Comparison of ENCODE assay signal across 26 cellular contexts in genomic region chr4:865121-865465, GRCh38. TPM values are rescaled to one million over a fixed set of nuclear protein-coding genes. Genes with fewer than 3 reads are reported as not detected.
A peak's percentile ranks its signal among the peaks of the same experiment; 100 is the strongest.
DNase-seq lines count a peak whose midpoint lies in the region; ATAC-seq, FAIRE-seq and TF ChIP-seq lines count a peak whose summit lies in the region.
"Had no signal": no experiment of that assay in that cellular context is flagged by ENCODE, and none has a peak within 500 bp of the region (broad histone marks: within the 10 kb centered on the region; RNA-seq: fewer than 3 reads in every experiment).

No MANE protein-coding gene starts in this region.

- no peak overlapping the region for H3K9ac ChIP-seq in kidney (ENCODE audit: low read length in 2 of 2)
- H3K9ac ChIP-seq: BLaER1 treated with 17β-estradiol and CSF1 and Interleukin-3, amounts not matched to agents 10 nM and 100 nM had no signal

- intact Hi-C loops in Right ventricle myocardium inferior (cut with DNase I) = no loop called here
- intact Hi-C loops in left cardiac atrium (cut with DNase I) = no loop called here
- intact Hi-C loops in right cardiac atrium (cut with DNase I) = no loop called here
- intact Hi-C loops in cardiac septum (cut with DNase I) = no loop called here
- intact Hi-C loops in kidney (cut with DNase I) = no loop called here

- no peaks in the 10 kb centered on the region for H3K4me1 ChIP-seq in right cardiac atrium (ENCODE audit: control insufficient read depth, insufficient read depth, low read length)
- no peaks in the 10 kb centered on the region for H3K4me1 ChIP-seq in kidney (ENCODE audit: control insufficient read depth in 1 of 2, insufficient read depth in 1 of 2, low read depth in 1 of 2, low read length in 2 of 2)
- no peaks in the 10 kb centered on the region for H3K4me1 ChIP-seq in osteoblast (ENCODE audit: insufficient read depth, low read length)
- H3K4me1 ChIP-seq: A549, BE2C had no signal

- no peaks in the 10 kb centered on the region for H3K79me2 ChIP-seq in osteoblast (ENCODE audit: insufficient read depth, low read length)

- no peaks in the 10 kb centered on the region for H3K27me3 ChIP-seq in right cardiac atrium (ENCODE audit: control insufficient read depth, insufficient read depth)
- H3K27me3 ChIP-seq in osteoblast (ENCODE audit: insufficient read depth, low read length) = no peaks in the 10 kb centered on the region
- H3K27me3 ChIP-seq: BE2C; BLaER1 treated with 17β-estradiol and CSF1 and Interleukin-3, amounts not matched to agents 10 nM and 100 nM had no signal

- WGBS in right cardiac atrium = 95% methylated on average over 11 of the region's 11 CpGs

- H3K9me3 ChIP-seq in right cardiac atrium (ENCODE audit: control insufficient read depth, low read length) (no peaks in the 10 kb centered on the region), kidney (ENCODE audit: control insufficient read depth in 1 of 2, low read length in 2 of 2) (peaks cover 0 to 3% of the 10 kb centered on the region in 2 donors), osteoblast (ENCODE audit: low read depth, low read length) (no peaks in the 10 kb centered on the region)
- H3K9me3 ChIP-seq: A549, BE2C had no signal

- DNase-seq in Right ventricle myocardium inferior (ENCODE audit: missing footprints) = peak; percentile 62
- DNase-seq in left cardiac atrium = no peak
- DNase-seq in right cardiac atrium = peak in 2 of 3 donors; percentile 11 to 46
- DNase-seq in cardiac septum (ENCODE audit: low spot score) = no peak
- DNase-seq in kidney = peak; percentile 54
- peak; percentile 75 for DNase-seq in osteoblast (ENCODE audit: insufficient read length, low spot score, missing footprints)
- DNase-seq: 8988T; ACHN; AML-193; BE2C; CD4-positive, alpha-beta T cell; DMS 273 treated with DMSO at 0.1 percent for 48 hours; DMS79; EL; GDM1; GOT3; HCEC 1CT had no signal

- H3K27ac ChIP-seq in right cardiac atrium (ENCODE audit: low read length) (no peak overlapping the region), kidney (ENCODE audit: low read depth in 2 of 2, low read length in 2 of 2) (no peak overlapping the region), osteoblast (ENCODE audit: low read depth, low read length) (no peak overlapping the region)
- H3K27ac ChIP-seq: A549; BLaER1 treated with 17β-estradiol and CSF1 and Interleukin-3, amounts not matched to agents 10 nM and 100 nM had no signal

- H3K4me2 ChIP-seq in osteoblast (ENCODE audit: insufficient read depth, low read length) = no peak overlapping the region
- H3K4me2 ChIP-seq: A549; BLaER1 treated with 17β-estradiol and CSF1 and Interleukin-3, amounts not matched to agents 10 nM and 100 nM had no signal

- TF ChIP-seq CTCF in kidney (IDR thresholded peaks at IDR 0.05; ENCODE audit: borderline replicate concordance, extremely low read depth, insufficient read depth) (no peak), osteoblast (IDR thresholded peaks at IDR 0.05; ENCODE audit: extremely low read depth, low read depth, low read length) (no peak)

- no peak for FAIRE-seq in kidney (lab: Jason Lieb, UNC)
- FAIRE-seq: A549, D721Med, GM12878, GM18507, H54 had no signal

- no peak overlapping the region for H2AFZ ChIP-seq in osteoblast (ENCODE audit: low read length)

- H3K4me3 ChIP-seq in right cardiac atrium (ENCODE audit: low read length) (no peak overlapping the region), kidney (ENCODE audit: low read length in 2 of 2) (no peak overlapping the region), osteoblast (ENCODE audit: insufficient read depth, low read length) (no peak overlapping the region)
- H3K4me3 ChIP-seq: A549; BLaER1 treated with 17β-estradiol and CSF1 and Interleukin-3, amounts not matched to agents 10 nM and 100 nM; GM12878 had no signal

- no peak for ATAC-seq in Right ventricle myocardium inferior
- ATAC-seq in left cardiac atrium = no peak
- ATAC-seq in right cardiac atrium = peak in 1 of 2 donors; percentile 8
- ATAC-seq in HG03565 (IDR thresholded peaks at IDR 0.05; ENCODE audit: unreplicated experiment) = no peak
- ATAC-seq: A549, GM12878 had no signal

- H4K20me1 ChIP-seq in osteoblast (ENCODE audit: insufficient read depth, low read length) = peaks cover 5% of the 10 kb centered on the region

- H3K36me3 ChIP-seq in kidney (ENCODE audit: control insufficient read depth in 1 of 2, insufficient read depth in 2 of 2, low read length in 2 of 2) (peaks cover 36 to 38% of the 10 kb centered on the region in 2 donors), osteoblast (ENCODE audit: insufficient read depth, low read length) (peaks cover 42% of the 10 kb centered on the region)

RNA-seq across cellular contexts. Expression of gene CPLX1, which starts 39.2 kb away (rescaled TPM):
- total RNA-seq in Right ventricle myocardium inferior (3.1 TPM), left cardiac atrium (1 to 10 TPM; 5.6 to 9.4 TPM), right cardiac atrium (1 to 10 TPM; 2.1 to 9.3 (median 4.5) TPM), cardiac septum (9.4 TPM), kidney (10.2 TPM), osteoblast (not detected in 2 replicates)
- polyA plus RNA-seq in right cardiac atrium (7.2 TPM), kidney (ENCODE audit: insufficient read depth, low read depth, low replicate concordance) (3.9 TPM)
- polyA plus RNA-seq: CD14-positive monocyte; CD8-positive, alpha-beta memory T cell had no signal

Comparison
In these comparisons a context has a peak if more than half of its experiments do, and no peak if none do; other contexts are left out.
1. DNase-seq: peak in Right ventricle myocardium inferior (single experiment), right cardiac atrium (2 of 3), kidney (single experiment) and osteoblast (single experiment); none in left cardiac atrium (single experiment) and cardiac septum (single experiment).